Comparison of ENCODE assay signal across 1 cellular context in the genomic region with DNA sequence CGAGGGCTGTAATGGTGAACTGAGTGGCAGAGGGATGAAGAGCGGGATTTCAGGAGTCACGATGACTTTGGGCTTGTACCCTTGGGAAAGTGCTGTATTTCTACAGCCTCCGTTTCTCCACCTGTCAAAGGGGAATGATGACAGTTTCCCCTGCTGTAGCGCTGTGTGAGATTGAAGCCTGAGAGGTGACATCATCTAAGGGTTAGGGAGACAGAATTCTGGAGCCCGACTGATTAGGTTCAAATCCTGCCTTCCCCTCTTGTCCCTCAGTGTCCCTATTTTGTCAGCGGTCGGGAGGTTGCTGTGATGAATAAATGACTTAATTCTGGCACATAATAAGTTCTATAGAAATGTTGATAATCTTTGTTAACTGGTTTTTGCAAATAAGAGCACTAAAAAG.
TF ChIP-seq lines count a peak whose summit lies in the region.

No MANE protein-coding gene starts in this region.

TF ChIP-seq in SK-N-SH treated with all-trans-retinoic acid at 6 μM for 48 hours, 23 proteins besides CTCF, POLR2A, EP300 and RAD21 (continued from another document):
- TF ChIP-seq ZFP3 (CRISPR knock-in tag; IDR thresholded peaks at IDR 0.05): no peak
